In the genomic region with DNA sequence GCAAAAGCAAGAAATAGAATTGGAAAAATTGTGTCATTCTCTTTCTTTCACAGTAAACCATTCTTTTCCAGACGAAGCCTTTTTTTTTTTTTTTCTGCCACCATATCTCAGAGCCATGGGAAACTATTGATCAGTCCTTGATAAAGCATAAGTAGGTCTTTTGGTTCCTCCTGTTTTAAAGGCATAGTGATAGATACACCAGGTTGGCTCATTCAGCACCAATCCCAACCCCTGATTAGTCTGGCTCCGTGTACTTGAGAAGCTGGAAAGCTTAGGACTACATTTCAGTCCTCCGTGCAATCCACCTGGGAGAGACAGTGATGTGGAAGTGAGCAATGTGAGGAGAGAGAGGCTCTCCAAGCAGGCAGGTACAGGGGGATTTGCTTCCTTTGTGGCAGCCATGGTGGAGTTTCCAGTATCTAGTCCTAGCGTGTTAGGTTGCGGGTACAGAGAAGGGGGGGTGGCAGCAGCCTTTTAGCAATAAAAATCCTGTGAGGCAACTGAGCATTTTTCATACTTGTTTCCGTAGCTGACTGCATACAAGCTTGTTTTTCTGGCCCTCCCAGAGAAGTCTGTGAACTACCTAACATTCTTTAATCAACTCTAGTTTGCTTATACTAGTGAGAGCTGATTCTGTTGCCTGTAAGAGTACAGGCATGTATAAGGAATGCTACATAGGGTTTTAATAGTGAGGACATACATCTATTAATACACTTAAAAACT, we compare ENCODE assay signal across 31 cellular contexts.
"Had no signal": no experiment of that assay in that cellular context is flagged by ENCODE, and none has a peak within 500 bp of the region (broad histone marks: within the 10 kb centered on the region; RNA-seq: fewer than 3 reads in every experiment).

No MANE protein-coding gene starts in this region.

- H3K27ac Mint-ChIP-seq: activated CD4-positive, alpha-beta T cell treated with anti-CD3 and anti-CD28 coated beads for 36 hours; activated CD4-positive, alpha-beta T cell treated with anti-CD3 and anti-CD28 coated beads, Interleukin-2, amount 10 ng/mL, durations not matched to agents 7 days and 5 days; activated CD8-positive, alpha-beta T cell treated with anti-CD3 and anti-CD28 coated beads, Interleukin-2, amount 10 ng/mL, durations not matched to agents 7 days and 5 days; activated naive CD4-positive, alpha-beta T cell treated with anti-CD3 and anti-CD28 coated beads, Interleukin-2, amount 10 ng/mL, durations not matched to agents 7 days and 5 days; activated naive CD8-positive, alpha-beta T cell; activated naive CD8-positive, alpha-beta T cell treated with anti-CD3 and anti-CD28 coated beads, Interleukin-2, amount 50 U/mL, for 24 hours; T-helper 1 cell treated with Interleukin-12 subunit alpha and Interleukin-12 subunit beta and Interleukin-4 antibody, amounts not matched to agents 30 μg/mL and 1 μg/mL, for 36 hours; T-helper 2 cell treated with Interferon-gamma antibody and Interleukin-4, amounts not matched to agents 5 μg/mL and 100 μg/mL, for 36 hours; WTC11 had no signal

- ATAC-seq: activated CD4-positive, alpha-beta T cell treated with anti-CD3 and anti-CD28 coated beads for 36 hours; activated CD4-positive, CD25-positive, alpha-beta regulatory T cell treated with anti-CD3 and anti-CD28 coated beads, Interleukin-2, amount 50 U/mL, for 24 hours; activated CD8-positive, alpha-beta T cell treated with anti-CD3 and anti-CD28 coated beads, Interleukin-2, amount 10 ng/mL, durations not matched to agents 7 days and 5 days; activated naive CD8-positive, alpha-beta T cell treated with anti-CD3 and anti-CD28 coated beads, Interleukin-2, amount 50 U/mL, for 24 hours; PC-3; WTC11 had no signal

- DNase-seq: activated CD4-positive, alpha-beta T cell treated with anti-CD3 and anti-CD28 coated beads for 36 hours; activated CD4-positive, alpha-beta T cell treated with anti-CD3 and anti-CD28 coated beads, Interleukin-2, amount 10 ng/mL, durations not matched to agents 7 days and 5 days; activated CD4-positive, alpha-beta T cell treated with anti-CD3 and anti-CD28 coated beads, Interleukin-2, amount 50 U/mL, for 48 hours; activated CD8-positive, alpha-beta T cell treated with anti-CD3 and anti-CD28 coated beads, Interleukin-2, amount 10 ng/mL, durations not matched to agents 7 days and 5 days; activated effector memory CD4-positive, alpha-beta T cell treated with Interleukin-2 at 50 U/mL for 16 hours; activated naive CD4-positive, alpha-beta T cell treated with anti-CD3 and anti-CD28 coated beads, Interleukin-2, amount 10 ng/mL, durations not matched to agents 7 days and 5 days; activated naive CD8-positive, alpha-beta T cell treated with anti-CD3 and anti-CD28 coated beads, Interleukin-2, amount 50 U/mL, for 24 hours; activated T-cell treated with anti-CD3 and anti-CD28 coated beads for 4 hours; activated T-cell treated with anti-CD3 and anti-CD28 coated beads, Interleukin-2, amount 50 U/mL, for 48 hours; anterior cingulate cortex; MM.1S; MV-4-11; NCI-H1092; NCI-H1436 treated with DMSO at 0.1 percent for 48 hours; NCI-H1694 treated with DMSO at 0.1 percent for 48 hours; NCI-H2029; NCI-H345; NCI-H524 treated with DMSO at 0.1 percent for 48 hours; PC-3; Peyer's patch; RPMI8226; SHP77 treated with DMSO at 0.1 percent for 48 hours; SK-N-SH had no signal

- H3K9me2 ChIP-seq: SK-N-SH had no signal

- H3K9me3 Mint-ChIP-seq: activated CD4-positive, alpha-beta T cell treated with anti-CD3 and anti-CD28 coated beads, Interleukin-2, amount 10 ng/mL, durations not matched to agents 7 days and 5 days; activated naive CD8-positive, alpha-beta T cell treated with anti-CD3 and anti-CD28 coated beads, Interleukin-2, amount 50 U/mL, for 24 hours; T-helper 1 cell treated with Interleukin-12 subunit alpha and Interleukin-12 subunit beta and Interleukin-4 antibody, amounts not matched to agents 30 μg/mL and 1 μg/mL, for 36 hours; T-helper 2 cell treated with Interferon-gamma antibody and Interleukin-4, amounts not matched to agents 5 μg/mL and 100 μg/mL, for 36 hours had no signal

- H3K36me3 ChIP-seq: Peyer's patch, SJSA1 had no signal

- H3K36me3 Mint-ChIP-seq: activated naive CD4-positive, alpha-beta T cell treated with anti-CD3 and anti-CD28 coated beads, Interleukin-2, amount 10 ng/mL, durations not matched to agents 7 days and 5 days; activated naive CD8-positive, alpha-beta T cell; WTC11 had no signal

- H3K9me3 ChIP-seq: Peyer's patch, SJSA1, SK-N-SH had no signal

- H3K27me3 ChIP-seq: Peyer's patch, SJSA1 had no signal

- H3K4me1 ChIP-seq: Peyer's patch had no signal

- H3K4me2 ChIP-seq: KMS-11, SK-N-SH had no signal

- H3K9ac ChIP-seq: KMS-11, SK-N-SH had no signal

- H3K4me3 ChIP-seq: Peyer's patch, SJSA1 had no signal

- H3K4me1 Mint-ChIP-seq: activated CD4-positive, alpha-beta T cell treated with anti-CD3 and anti-CD28 coated beads for 36 hours; activated CD4-positive, alpha-beta T cell treated with anti-CD3 and anti-CD28 coated beads, Interleukin-2, amount 10 ng/mL, durations not matched to agents 7 days and 5 days; activated naive CD4-positive, alpha-beta T cell treated with anti-CD3 and anti-CD28 coated beads, Interleukin-2, amount 10 ng/mL, durations not matched to agents 7 days and 5 days; activated naive CD8-positive, alpha-beta T cell treated with anti-CD3 and anti-CD28 coated beads, Interleukin-2, amount 50 U/mL, for 24 hours had no signal

- FAIRE-seq: TTC549 had no signal

- H3K4me3 Mint-ChIP-seq: activated CD4-positive, alpha-beta T cell treated with anti-CD3 and anti-CD28 coated beads for 36 hours; activated CD4-positive, alpha-beta T cell treated with anti-CD3 and anti-CD28 coated beads, Interleukin-2, amount 10 ng/mL, durations not matched to agents 7 days and 5 days; activated CD8-positive, alpha-beta T cell treated with anti-CD3 and anti-CD28 coated beads, Interleukin-2, amount 10 ng/mL, durations not matched to agents 7 days and 5 days; activated naive CD4-positive, alpha-beta T cell treated with anti-CD3 and anti-CD28 coated beads, Interleukin-2, amount 10 ng/mL, durations not matched to agents 7 days and 5 days; activated naive CD8-positive, alpha-beta T cell; activated naive CD8-positive, alpha-beta T cell treated with anti-CD3 and anti-CD28 coated beads, Interleukin-2, amount 50 U/mL, for 24 hours; T-helper 1 cell treated with Interleukin-12 subunit alpha and Interleukin-12 subunit beta and Interleukin-4 antibody, amounts not matched to agents 30 μg/mL and 1 μg/mL, for 36 hours; T-helper 2 cell treated with Interferon-gamma antibody and Interleukin-4, amounts not matched to agents 5 μg/mL and 100 μg/mL, for 36 hours; WTC11 had no signal

- H3K27me3 Mint-ChIP-seq: activated CD4-positive, alpha-beta T cell treated with anti-CD3 and anti-CD28 coated beads, Interleukin-2, amount 10 ng/mL, durations not matched to agents 7 days and 5 days; activated naive CD4-positive, alpha-beta T cell treated with anti-CD3 and anti-CD28 coated beads, Interleukin-2, amount 10 ng/mL, durations not matched to agents 7 days and 5 days had no signal

- H3K27ac ChIP-seq: KMS-11, Peyer's patch, SJSA1 had no signal
